Comparison of ENCODE assay signal across 10 cellular contexts in the genomic region with DNA sequence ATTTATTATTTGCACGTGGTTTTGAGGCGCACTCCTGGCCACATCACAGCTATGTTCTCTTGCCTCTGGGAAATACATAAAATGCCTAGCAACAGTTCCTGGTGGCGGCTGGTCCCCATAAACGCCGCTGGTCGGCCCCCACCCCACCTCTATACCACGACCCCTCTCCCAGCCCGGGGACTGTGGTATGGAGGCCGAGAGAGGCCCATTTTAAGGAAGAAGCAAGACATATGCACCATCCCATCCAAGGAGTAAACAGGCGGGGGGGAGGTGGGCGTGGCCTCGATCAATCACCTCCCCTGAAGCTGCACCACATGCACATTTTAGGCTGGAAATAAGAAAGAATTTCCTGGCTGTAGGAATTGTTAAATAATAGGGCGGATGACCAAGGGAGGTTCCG.
A peak's percentile ranks its signal among the peaks of the same experiment; 100 is the strongest.
DNase-seq lines count a peak whose midpoint lies in the region; ATAC-seq and TF ChIP-seq lines count a peak whose summit lies in the region.
"Had no signal": no experiment of that assay in that cellular context is flagged by ENCODE, and none has a peak within 500 bp of the region (broad histone marks: within the 10 kb centered on the region; RNA-seq: fewer than 3 reads in every experiment).

No MANE protein-coding gene starts in this region.

- no peaks in the 10 kb centered on the region for H4K20me1 ChIP-seq in MM.1S (ENCODE audit: insufficient read depth, low read length)

- no peak for TF ChIP-seq CTCF in Peyer's patch (IDR thresholded peaks at IDR 0.05)
- TF ChIP-seq CTCF in ovary (IDR thresholded peaks at IDR 0.05) = no peak
- TF ChIP-seq CTCF in endothelial cell (IDR thresholded peaks at IDR 0.05; ENCODE audit: unreplicated experiment) = no peak
- no peak for TF ChIP-seq CTCF in GM20000 (IDR thresholded peaks at IDR 0.05; ENCODE audit: extremely low read depth, missing control alignments)
- no peak for TF ChIP-seq CTCF in MM.1S (IDR thresholded peaks at IDR 0.05; ENCODE audit: low read length)

- no peak overlapping the region for H3K27ac Mint-ChIP-seq in endothelial cell (ENCODE audit: unreplicated experiment)

- H3K4me1 Mint-ChIP-seq in endothelial cell (ENCODE audit: unreplicated experiment) = no peaks in the 10 kb centered on the region

- TF ChIP-seq EP300 in ovary (IDR thresholded peaks at IDR 0.05) = no peak

- H3K4me3 ChIP-seq in ACC112 (ENCODE audit: low read depth, low read length) = peak overlapping the region; percentile 54
- H3K4me3 ChIP-seq in Peyer's patch = no peak overlapping the region
- no peak overlapping the region for H3K4me3 ChIP-seq in esophagus (ENCODE audit: low read depth in 1 of 2, low read length in 2 of 2)
- H3K4me3 ChIP-seq in ovary = no peak overlapping the region
- H3K4me3 ChIP-seq in MM.1S (ENCODE audit: low read length) = no peak overlapping the region

- 88 to 89% methylated on average over 14 of the region's 14 CpGs for WGBS in esophagus, 2 donors
- 86 to 87% (median 86%) methylated on average over 14 of the region's 14 CpGs for WGBS in ovary, 3 donors

- H3K4me3 Mint-ChIP-seq in endothelial cell (ENCODE audit: unreplicated experiment) = no peak overlapping the region

- intact Hi-C loops in ovary (cut with DNase I) = loop anchor here in 1 of 4 donors (5.0 kb wide), 1 partner anchor 80 kb away; the partner anchor contains the start of gene BCL2

- no peaks in the 10 kb centered on the region for H3K9me3 ChIP-seq in Peyer's patch
- no peaks in the 10 kb centered on the region for H3K9me3 ChIP-seq in esophagus (ENCODE audit: control insufficient read depth in 2 of 2, insufficient read depth in 1 of 2, low read depth in 1 of 2, low read length in 1 of 2)
- H3K9me3 ChIP-seq in ovary = no peaks in the 10 kb centered on the region
- no peaks in the 10 kb centered on the region for H3K9me3 ChIP-seq in MM.1S (replicated peaks; ENCODE audit: insufficient read depth, low read length)
- H3K9me3 ChIP-seq: Caco-2 had no signal

- no peak overlapping the region for H3K9ac ChIP-seq in MM.1S (ENCODE audit: low read length)

- H3F3A ChIP-seq in MM.1S (ENCODE audit: insufficient read depth, low read length) = peaks cover 13% of the 10 kb centered on the region; the same call in 1 of the 2 replicates

- H3K4me1 ChIP-seq in ACC112 (ENCODE audit: control insufficient read depth, insufficient read depth, low read length, unreplicated experiment) (peaks cover 18% of the 10 kb centered on the region), Peyer's patch (peaks cover 0 to 16% (median 0%) of the 10 kb centered on the region in 4 donors), esophagus (ENCODE audit: control insufficient read depth in 2 of 2, insufficient read depth in 2 of 2, low read length in 1 of 2) (peaks cover 0 to 2% of the 10 kb centered on the region in 2 donors), ovary (ENCODE audit: insufficient read depth) (peaks cover 15% of the 10 kb centered on the region), MM.1S (ENCODE audit: low read length) (peaks cover 24% of the 10 kb centered on the region)

- DNase-seq in Peyer's patch = peak in 2 of 3 donors; percentile 31 to 58
- DNase-seq in ovary = peak; percentile 25 to 56 (median 44)
- no peak for DNase-seq in endothelial cell (ENCODE audit: low spot score)
- no peak for DNase-seq in GM20000 (ENCODE audit: low spot score)
- DNase-seq in MM.1S = no peak
- DNase-seq: NCI-H1048 had no signal

- H3K36me3 ChIP-seq in ACC112 (ENCODE audit: insufficient read depth, low read length) (no peaks in the 10 kb centered on the region), Peyer's patch (no peaks in the 10 kb centered on the region), esophagus (ENCODE audit: control insufficient read depth in 2 of 2, insufficient read depth in 2 of 2, low read length in 1 of 2) (no peaks in the 10 kb centered on the region), ovary (no peaks in the 10 kb centered on the region), MM.1S (replicated peaks; ENCODE audit: insufficient read depth, low read length) (peaks cover 2% of the 10 kb centered on the region; the same call in 1 of the 2 replicates)

- H3K27me3 Mint-ChIP-seq in endothelial cell (ENCODE audit: unreplicated experiment) = no peaks in the 10 kb centered on the region

- H3K27me3 ChIP-seq in ACC112 (ENCODE audit: insufficient read depth, low read length) (no peaks in the 10 kb centered on the region), Peyer's patch (no peaks in the 10 kb centered on the region), esophagus (ENCODE audit: control insufficient read depth in 1 of 2, insufficient read depth in 2 of 2, low read length in 2 of 2) (no peaks in the 10 kb centered on the region), ovary (no peaks in the 10 kb centered on the region), MM.1S (replicated peaks; ENCODE audit: insufficient read depth, low read length) (no peaks in the 10 kb centered on the region)

- H2AFZ ChIP-seq in ACC112 (ENCODE audit: low read length, unreplicated experiment) (peak overlapping the region; percentile 64), MM.1S (ENCODE audit: low read length) (no peak overlapping the region)

- H3K36me3 Mint-ChIP-seq in endothelial cell (ENCODE audit: low read depth, unreplicated experiment) = no peaks in the 10 kb centered on the region

- peak overlapping the region; percentile 90 for H3K27ac ChIP-seq in ACC112 (ENCODE audit: low read depth, low read length)
- H3K27ac ChIP-seq in Peyer's patch = peak overlapping the region; percentile 34 to 69 (median 54)
- peak overlapping the region; percentile 67 to 84 for H3K27ac ChIP-seq in esophagus (ENCODE audit: low read depth in 2 of 2, low read length in 1 of 2)
- H3K27ac ChIP-seq in ovary = peak overlapping the region; percentile 41 to 76
- H3K27ac ChIP-seq in MM.1S (ENCODE audit: low read length) = no peak overlapping the region

- H3K4me2 ChIP-seq in MM.1S (ENCODE audit: low read depth, low read length) = no peak overlapping the region

- no peaks in the 10 kb centered on the region for H3K79me2 ChIP-seq in ACC112 (ENCODE audit: control insufficient read depth, insufficient read depth, low read length, unreplicated experiment)
- H3K79me2 ChIP-seq in MM.1S (ENCODE audit: low read length) = peaks cover 74% of the 10 kb centered on the region

- no peaks in the 10 kb centered on the region for H3K9me2 ChIP-seq in MM.1S (replicated peaks; ENCODE audit: insufficient read depth, low read length)

- no peaks in the 10 kb centered on the region for H3K9me3 Mint-ChIP-seq in endothelial cell (ENCODE audit: unreplicated experiment)

- ATAC-seq in HG03159 (IDR thresholded peaks at IDR 0.05; ENCODE audit: unreplicated experiment) = no peak

- TF ChIP-seq POLR2A in Peyer's patch (IDR thresholded peaks at IDR 0.05) = no peak
- no peak for TF ChIP-seq POLR2A in ovary (IDR thresholded peaks at IDR 0.05)

Comparison
In these comparisons a context has a peak if more than half of its experiments do, and no peak if none do; other contexts are left out.
1. DNase-seq: peak in Peyer's patch (2 of 3) and ovary (5 of 5); none in endothelial cell (single experiment), GM20000 (single experiment) and MM.1S (single experiment).